In genomic region chr2:26068602-26069298, GRCh38 we compare ENCODE assay signal across 8 cellular contexts. TPM values are rescaled to one million over a fixed set of nuclear protein-coding genes. Genes with fewer than 3 reads are reported as not detected.
DNase-seq lines count a peak whose midpoint lies in the region; ATAC-seq and TF ChIP-seq lines count a peak whose summit lies in the region.

No MANE protein-coding gene starts in this region.

- H3F3A ChIP-seq in SU-DHL-6 (ENCODE audit: insufficient read depth) = peaks cover 12% of the 10 kb centered on the region; the same call in 1 of the 2 replicates

- no peaks in the 10 kb centered on the region for H3K9me2 ChIP-seq in SU-DHL-6 (replicated peaks; ENCODE audit: insufficient read depth, low read length)

- TF ChIP-seq POLR2A in esophagus muscularis mucosa (IDR thresholded peaks at IDR 0.05; ENCODE audit: low read depth) = no peak

- peak; percentile 90 for ATAC-seq in GM19455 (IDR thresholded peaks at IDR 0.05; ENCODE audit: unreplicated experiment)
- peak; percentile 66 for ATAC-seq in HG03469 (IDR thresholded peaks at IDR 0.05; ENCODE audit: unreplicated experiment)

- peaks cover 7% of the 10 kb centered on the region; the same call in 1 of the 2 replicates for H3K36me3 ChIP-seq in SU-DHL-6 (ENCODE audit: low read length)
- H3K36me3 ChIP-seq in esophagus muscularis mucosa = peaks cover 0 to 7% (median 3%) of the 10 kb centered on the region in 4 donors

- peaks cover 34% of the 10 kb centered on the region for H3K4me1 Mint-ChIP-seq in osteocyte (ENCODE audit: unreplicated experiment)

- H3K4me3 Mint-ChIP-seq in osteocyte (ENCODE audit: unreplicated experiment) = no peak overlapping the region

- peaks cover 12% of the 10 kb centered on the region; the same call in 1 of the 2 replicates for H4K20me1 ChIP-seq in SU-DHL-6 (ENCODE audit: low read depth, low read length)

- H3K4me3 ChIP-seq in SU-DHL-6 (ENCODE audit: insufficient read depth, low read length, poor library complexity, severe bottlenecking) (no peak overlapping the region), esophagus muscularis mucosa (no peak overlapping the region)

- H3K9me3 ChIP-seq in SU-DHL-6 (ENCODE audit: insufficient read depth, low read length) = no peaks in the 10 kb centered on the region
- no peaks in the 10 kb centered on the region for H3K9me3 ChIP-seq in esophagus muscularis mucosa

- H3K27ac Mint-ChIP-seq in osteocyte (ENCODE audit: unreplicated experiment) = peak overlapping the region; percentile 85

- H2AFZ ChIP-seq in SU-DHL-6 (ENCODE audit: low read depth, low read length, severe bottlenecking) = no peak overlapping the region

- DNase-seq in DMS 273 treated with DMSO at 0.1 percent for 48 hours (lab: John Stamatoyannopoulos, UW) = peak; percentile 32
- peak; percentile 58 for DNase-seq in dedifferentiated amniotic fluid mesenchymal stem cell (ENCODE audit: extremely low spot score)
- no peak for DNase-seq in osteocyte (ENCODE audit: extremely low spot score, unreplicated experiment)
- no peak for DNase-seq in NCI-H146 treated with DMSO at 0.1 percent for 48 hours (lab: John Stamatoyannopoulos, UW; ENCODE audit: unreplicated experiment)
- DNase-seq in esophagus muscularis mucosa (ENCODE audit: extremely low spot score) = no peak

- TF ChIP-seq CTCF in SU-DHL-6 (IDR thresholded peaks at IDR 0.05; ENCODE audit: insufficient read depth, low read length, poor library complexity, severe bottlenecking) (no peak), osteocyte (IDR thresholded peaks at IDR 0.05) (no peak), esophagus muscularis mucosa (IDR thresholded peaks at IDR 0.05) (no peak)

- H3K27me3 Mint-ChIP-seq in osteocyte (ENCODE audit: unreplicated experiment) = no peaks in the 10 kb centered on the region

- peak overlapping the region; percentile 11; the same call in 1 of the 2 replicates for H3K9ac ChIP-seq in SU-DHL-6 (ENCODE audit: low read length)

- H3K27me3 ChIP-seq in SU-DHL-6 (ENCODE audit: low read length) (no peaks in the 10 kb centered on the region), esophagus muscularis mucosa (no peaks in the 10 kb centered on the region)

- 28% methylated on average over 4 of the region's 4 CpGs for WGBS in esophagus muscularis mucosa

- no peaks in the 10 kb centered on the region for H3K9me3 Mint-ChIP-seq in osteocyte (ENCODE audit: unreplicated experiment)

- H3K4me2 ChIP-seq in SU-DHL-6 (ENCODE audit: low read depth, low read length, poor library complexity, severe bottlenecking) = peak overlapping the region; percentile 43

- H3K4me1 ChIP-seq in esophagus muscularis mucosa = peaks cover 26 to 52% (median 43%) of the 10 kb centered on the region in 4 donors

- TF ChIP-seq EP300 in esophagus muscularis mucosa (IDR thresholded peaks at IDR 0.05) = no peak

- intact Hi-C loops in esophagus muscularis mucosa (cut with DNase I) = no loop called here

- peak overlapping the region; percentile 56 for H3K27ac ChIP-seq in SU-DHL-6 (ENCODE audit: low read depth, low read length)
- no peak overlapping the region for H3K27ac ChIP-seq in esophagus muscularis mucosa (replicated peaks in 1 of 4)

- peaks cover 9% of the 10 kb centered on the region for H3K36me3 Mint-ChIP-seq in osteocyte (ENCODE audit: unreplicated experiment)

- peaks cover 97% of the 10 kb centered on the region for H3K79me2 ChIP-seq in SU-DHL-6 (ENCODE audit: insufficient read depth, low read length)

RNA-seq across cellular contexts. Expression of gene RAB10, which starts 34.9 kb away (rescaled TPM):
- 139 and 150 TPM in 2 replicates for total RNA-seq in osteocyte
- total RNA-seq in esophagus muscularis mucosa = 100 to 1,000 TPM in 2 of 4 donors, 10 to 100 TPM in 2; 91.0 to 106 (median 98.1) TPM

Comparison
In these comparisons a context has a peak if more than half of its experiments do, and no peak if none do; other contexts are left out.
1. DNase-seq: peak in DMS 273 treated with DMSO at 0.1 percent for 48 hours (single experiment) and dedifferentiated amniotic fluid mesenchymal stem cell (single experiment); none in osteocyte (single experiment), NCI-H146 treated with DMSO at 0.1 percent for 48 hours (single experiment) and esophagus muscularis mucosa (single experiment).